In the genomic region with DNA sequence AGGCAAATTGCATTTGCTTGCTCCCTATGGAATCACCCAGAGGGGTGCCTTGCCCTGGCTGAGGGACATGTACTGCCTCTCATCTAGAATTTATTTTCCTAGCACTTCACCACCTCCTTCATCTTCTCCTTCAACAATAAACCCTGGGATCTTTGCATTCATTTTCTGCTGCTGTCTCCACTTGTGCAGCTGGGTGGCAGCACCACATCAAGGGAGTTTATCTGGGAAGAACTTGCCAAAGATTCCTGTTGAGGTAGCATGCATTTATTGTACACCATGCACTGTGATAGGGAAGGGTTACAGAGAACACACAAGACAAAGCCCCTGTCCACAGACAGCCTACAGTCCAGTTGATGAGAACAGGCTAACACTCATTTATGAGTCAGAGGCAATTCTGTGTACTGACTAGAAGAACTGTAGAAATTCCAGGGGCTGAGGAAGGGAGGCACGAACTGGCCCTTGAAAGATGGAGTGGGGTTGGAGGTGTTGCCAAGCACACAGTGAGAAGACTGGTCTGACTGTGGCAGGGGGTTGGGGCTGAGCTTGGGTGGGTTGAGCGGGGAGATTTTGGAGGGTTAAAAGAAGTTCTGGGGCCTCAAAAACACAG, we compare ENCODE assay signal across 8 cellular contexts. TPM values are rescaled to one million over a fixed set of nuclear protein-coding genes. Genes with fewer than 3 reads are reported as not detected.
DNase-seq lines count a peak whose midpoint lies in the region; ATAC-seq and TF ChIP-seq lines count a peak whose summit lies in the region.

No MANE protein-coding gene starts in this region.

- 100% methylated on average over 2 of the region's 2 CpGs for WGBS in SK-N-SH (ENCODE audit: low lambda C conversion rate)
- 95 to 96% methylated on average over 2 of the region's 2 CpGs for WGBS in sigmoid colon, 2 donors

- peak; percentile 81 for TF ChIP-seq RAD21 in SK-N-SH (IDR thresholded peaks at IDR 0.05; ENCODE audit: low read length)

- H3K9ac ChIP-seq in SK-N-SH: no peak overlapping the region

- peak; percentile 70 for TF ChIP-seq CTCF in AG10803 (conservative IDR thresholded peaks at IDR 0.05; ENCODE audit: low read length)
- TF ChIP-seq CTCF in SK-N-SH (IDR thresholded peaks at IDR 0.05): peak; percentile 68
- peak; percentile 73 for TF ChIP-seq CTCF in foreskin keratinocyte (conservative IDR thresholded peaks at IDR 0.05)
- peak; percentile 21 to 45 (median 38) for TF ChIP-seq CTCF in sigmoid colon (IDR thresholded peaks at IDR 0.05)

- H3F3A ChIP-seq in SK-N-SH (replicated peaks; ENCODE audit: insufficient read depth): peaks cover 10% of the 10 kb centered on the region

- H3K27me3 ChIP-seq in SK-N-SH (ENCODE audit: insufficient read depth) (no peaks in the 10 kb centered on the region), foreskin keratinocyte (no peaks in the 10 kb centered on the region), sigmoid colon (no peaks in the 10 kb centered on the region)

- peaks cover 16 to 44% of the 10 kb centered on the region in 2 experiments for H3K36me3 ChIP-seq in SK-N-SH (replicated peaks in 1 of 2; ENCODE audit: control insufficient read depth in 1 of 2, insufficient read depth in 2 of 2, low read length in 1 of 2)
- H3K36me3 ChIP-seq in sigmoid colon: peaks cover 8 to 65% (median 26%) of the 10 kb centered on the region in 4 donors

- no peak for TF ChIP-seq EP300 in SK-N-SH (IDR thresholded peaks at IDR 0.05; ENCODE audit: borderline replicate concordance in 1 of 2, low read depth in 1 of 2, low read length in 1 of 2)
- no peak for TF ChIP-seq EP300 in sigmoid colon (IDR thresholded peaks at IDR 0.05)

- H3K79me2 ChIP-seq in SK-N-SH (ENCODE audit: insufficient read depth): no peaks in the 10 kb centered on the region

- CTCF ChIA-PET in SK-N-SH (lab: Yijun Ruan, JAX): interaction anchor here (0.8 to 1.8 kb wide), 6 partner anchors 9 to 191 kb away, joined by 3 to 8 read pairs (median 4); no protein-coding TSS in a partner anchor

- intact Hi-C loops in sigmoid colon (cut with DNase I): no loop called here

- no peaks in the 10 kb centered on the region for H3K9me2 ChIP-seq in SK-N-SH

- H3K9me3 ChIP-seq in SK-N-SH: no peaks in the 10 kb centered on the region
- H3K9me3 ChIP-seq in sigmoid colon: no peaks in the 10 kb centered on the region

- no peak overlapping the region for H3K27ac ChIP-seq in SK-N-SH (ENCODE audit: low read depth in 2 of 2, low read length in 1 of 2)
- H3K27ac ChIP-seq in foreskin keratinocyte: no peak overlapping the region
- H3K27ac ChIP-seq in sigmoid colon: no peak overlapping the region

- no peak overlapping the region for H3K4me3 ChIP-seq in AG10803 (ENCODE audit: low read length)
- no peak overlapping the region for H3K4me3 ChIP-seq in SK-N-SH (ENCODE audit: low read depth in 2 of 2, low read length in 1 of 2)
- H3K4me3 ChIP-seq in sigmoid colon: no peak overlapping the region

- POLR2A ChIA-PET in SK-N-SH (lab: Yijun Ruan, JAX): no interaction called here

- no peak for TF ChIP-seq POLR2A in sigmoid colon (IDR thresholded peaks at IDR 0.05)

- ATAC-seq in foreskin keratinocyte: no peak

- H4K20me1 ChIP-seq in SK-N-SH (ENCODE audit: insufficient read depth): no peaks in the 10 kb centered on the region

- H2AFZ ChIP-seq in SK-N-SH (ENCODE audit: low read depth): no peak overlapping the region

- DNase-seq in AG10803 (ENCODE audit: low read depth) (peak; percentile 42), HCEC 1CT (peak; percentile 24), SK-N-SH (peak; percentile 48), foreskin keratinocyte (peak in 1 of 2 donors; percentile 26), sigmoid colon (no peak), NCI-H146 (lab: John Stamatoyannopoulos, UW) (no peak), CD1c-positive myeloid dendritic cell (ENCODE audit: extremely low spot score) (no peak)
- no peak for DNase-seq in effector CD8-positive, alpha-beta T cell (lab: John Stamatoyannopoulos, UW)

- no peak overlapping the region for H3K4me2 ChIP-seq in SK-N-SH

- peaks cover 4 to 13% of the 10 kb centered on the region in 2 experiments; a peak in 3 of 4 replicates for H3K4me1 ChIP-seq in SK-N-SH (ENCODE audit: control insufficient read depth in 1 of 2, insufficient read depth in 2 of 2, low read depth in 1 of 2, low read length in 1 of 2)
- H3K4me1 ChIP-seq in foreskin keratinocyte: peaks cover 11% of the 10 kb centered on the region
- H3K4me1 ChIP-seq in sigmoid colon: peaks cover 0 to 8% (median 0%) of the 10 kb centered on the region in 4 donors

TF ChIP-seq in SK-N-SH, 30 proteins besides CTCF, POLR2A, EP300 and RAD21:
- TF ChIP-seq SMC3 (IDR thresholded peaks at IDR 0.05; ENCODE audit: low read depth, low read length) (peak; percentile 53), TEAD4 (IDR thresholded peaks at IDR 0.05; ENCODE audit: borderline replicate concordance, insufficient read depth) (no peak), FOSL2 (IDR thresholded peaks at IDR 0.05; ENCODE audit: borderline replicate concordance, low read depth) (no peak), NFIC (IDR thresholded peaks at IDR 0.05; ENCODE audit: borderline replicate concordance) (no peak), FOXM1 (IDR thresholded peaks at IDR 0.05; ENCODE audit: low read depth) (no peak), ELF1 (IDR thresholded peaks at IDR 0.05) (no peak), TAF1 (IDR thresholded peaks at IDR 0.05; ENCODE audit: borderline replicate concordance, low read depth, low read length) (no peak)
- TF ChIP-seq, protein P1, sequence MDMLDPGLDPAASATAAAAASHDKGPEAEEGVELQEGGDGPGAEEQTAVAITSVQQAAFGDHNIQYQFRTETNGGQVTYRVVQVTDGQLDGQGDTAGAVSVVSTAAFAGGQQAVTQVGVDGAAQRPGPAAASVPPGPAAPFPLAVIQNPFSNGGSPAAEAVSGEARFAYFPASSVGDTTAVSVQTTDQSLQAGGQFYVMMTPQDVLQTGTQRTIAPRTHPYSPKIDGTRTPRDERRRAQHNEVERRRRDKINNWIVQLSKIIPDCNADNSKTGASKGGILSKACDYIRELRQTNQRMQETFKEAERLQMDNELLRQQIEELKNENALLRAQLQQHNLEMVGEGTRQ (IDR thresholded peaks at IDR 0.05; ENCODE audit: borderline replicate concordance, low read depth, low read length): no peak

RNA-seq across cellular contexts. Expression of a gene that starts 17.5 kb away (rescaled TPM):
- polyA plus RNA-seq in SK-N-SH (2012; rRNA removed): not detected in 2 replicates
- polyA plus RNA-seq in SK-N-SH (2012; cell fraction: cytosol; rRNA removed): not detected in 2 replicates
- polyA plus RNA-seq in SK-N-SH (2012; cell fraction: nucleus; rRNA removed): not detected in 2 replicates
- not detected in 2 replicates for total RNA-seq in foreskin keratinocyte
- polyA plus RNA-seq in foreskin keratinocyte: not detected in 2 replicates
- total RNA-seq in sigmoid colon: not detected
- not detected for polyA plus RNA-seq in sigmoid colon

RNA-seq across cellular contexts. Expression of a gene that starts 30.0 kb away (rescaled TPM):
- polyA plus RNA-seq in SK-N-SH (2012; rRNA removed) (661 and 799 TPM in 2 replicates), foreskin keratinocyte (181 and 191 TPM in 2 replicates), sigmoid colon (100 to 1,000 TPM; 113 to 200 (median 184) TPM)
- polyA plus RNA-seq in SK-N-SH (2012; cell fraction: cytosol; rRNA removed): 577 and 670 TPM in 2 replicates
- 588 and 622 TPM in 2 replicates for polyA plus RNA-seq in SK-N-SH (2012; cell fraction: nucleus; rRNA removed)
- total RNA-seq in foreskin keratinocyte (168 and 180 TPM in 2 replicates), sigmoid colon (100 to 1,000 TPM; 141 to 230 (median 195) TPM)

RNA-seq across cellular contexts. Expression of a gene that starts 56.5 kb away (rescaled TPM):
- 13.3 and 14.6 TPM in 2 replicates for polyA plus RNA-seq in SK-N-SH (2012; rRNA removed)
- polyA plus RNA-seq in SK-N-SH (2012; cell fraction: cytosol; rRNA removed): 11.8 and 12.4 TPM in 2 replicates
- 31.9 and 42.2 TPM in 2 replicates for polyA plus RNA-seq in SK-N-SH (2012; cell fraction: nucleus; rRNA removed)
- total RNA-seq in foreskin keratinocyte: 30.6 and 36.1 TPM in 2 replicates
- polyA plus RNA-seq in foreskin keratinocyte: 9.9 and 12.1 TPM in 2 replicates
- total RNA-seq in sigmoid colon: 10 to 100 TPM; 12.8 to 35.2 (median 16.5) TPM
- 10 to 100 TPM in 1 of 3 donors, 1 to 10 TPM in 2; 6.6 to 20.7 (median 9.7) TPM for polyA plus RNA-seq in sigmoid colon

Comparison
In these comparisons a context has a peak if more than half of its experiments do, and no peak if none do; other contexts are left out.
1. DNase-seq: peak in AG10803 (single experiment), HCEC 1CT (single experiment) and SK-N-SH (single experiment); none in sigmoid colon (single experiment), effector CD8-positive, alpha-beta T cell (single experiment), NCI-H146 (single experiment) and CD1c-positive myeloid dendritic cell (single experiment).
2. Peak in every context shown above with its lines, with median percentiles within 50 percentile points of each other: CTCF ChIP-seq.